23 cellular contexts compared by ENCODE assay signal in genomic region chr10:16360001-16360400, GRCh38.
"Had no signal": no experiment of that assay in that cellular context is flagged by ENCODE, and none has a peak within 500 bp of the region (broad histone marks: within the 10 kb centered on the region; RNA-seq: fewer than 3 reads in every experiment).

No MANE protein-coding gene starts in this region.

- H3K4me3 Mint-ChIP-seq: activated CD8-positive, alpha-beta T cell treated with anti-CD3 and anti-CD28 coated beads, Interleukin-2, amount 10 ng/mL, durations not matched to agents 7 days and 5 days; activated naive CD4-positive, alpha-beta T cell treated with anti-CD3 and anti-CD28 coated beads, Interleukin-2, amount 50 U/mL, for 24 hours; activated T-helper 1 cell treated with anti-CD3 and anti-CD28 coated beads, Interleukin-12 subunit alpha, Interleukin-12 subunit beta, Interleukin-2, Interleukin-4 antibody, amounts not matched to agents 30 ng/mL and 10 ng/mL and 1 ng/mL, durations not matched to agents 14 hours and 24 hours and 36 hours; dendritic cell treated with granulocyte-macrophage colony-stimulating factor and Interleukin-4, amounts not matched to agents 40 ng/mL and 50 ng/mL, for 4 days; mesothelial cell of epicardium; naive thymus-derived CD8-positive, alpha-beta T cell had no signal

- H3K4me1 Mint-ChIP-seq: activated naive CD4-positive, alpha-beta T cell treated with anti-CD3 and anti-CD28 coated beads, Interleukin-2, amount 50 U/mL, for 24 hours; mesothelial cell of epicardium; naive thymus-derived CD8-positive, alpha-beta T cell had no signal

- ATAC-seq: activated CD4-positive, CD25-positive, alpha-beta regulatory T cell treated with anti-CD3 and anti-CD28 coated beads, Interleukin-2, amount 50 U/mL, for 24 hours; activated CD8-positive, alpha-beta T cell treated with anti-CD3 and anti-CD28 coated beads, Interleukin-2, amount 10 ng/mL, durations not matched to agents 7 days and 5 days; body of pancreas; naive thymus-derived CD8-positive, alpha-beta T cell; upper lobe of right lung had no signal

- H3K27ac Mint-ChIP-seq: activated CD8-positive, alpha-beta T cell treated with anti-CD3 and anti-CD28 coated beads, Interleukin-2, amount 10 ng/mL, durations not matched to agents 7 days and 5 days; activated naive CD4-positive, alpha-beta T cell treated with anti-CD3 and anti-CD28 coated beads, Interleukin-2, amount 50 U/mL, for 24 hours; activated T-helper 1 cell treated with anti-CD3 and anti-CD28 coated beads, Interleukin-12 subunit alpha, Interleukin-12 subunit beta, Interleukin-2, Interleukin-4 antibody, amounts not matched to agents 30 ng/mL and 10 ng/mL and 1 ng/mL, durations not matched to agents 14 hours and 24 hours and 36 hours; dendritic cell treated with granulocyte-macrophage colony-stimulating factor and Interleukin-4, amounts not matched to agents 40 ng/mL and 50 ng/mL, for 4 days; mesothelial cell of epicardium; naive thymus-derived CD8-positive, alpha-beta T cell had no signal

- H3K36me3 Mint-ChIP-seq: activated naive CD4-positive, alpha-beta T cell treated with anti-CD3 and anti-CD28 coated beads, Interleukin-2, amount 50 U/mL, for 24 hours had no signal

- DNase-seq: activated CD4-positive, alpha-beta T cell treated with anti-CD3 and anti-CD28 coated beads, Interleukin-2, amount 50 U/mL, for 1 hour; activated CD8-positive, alpha-beta T cell treated with anti-CD3 and anti-CD28 coated beads, Interleukin-2, amount 10 ng/mL, durations not matched to agents 7 days and 5 days; activated gamma-delta T cell treated with Interleukin-2 at 50 U/mL for 16 hours; anterior cingulate cortex; body of pancreas; caudate nucleus; effector CD4-positive, alpha-beta T cell; erythroblast; foreskin melanocyte; kidney glomerular epithelial cell; left ventricle myocardium inferior; naive thymus-derived CD8-positive, alpha-beta T cell; sigmoid colon; stimulated activated CD4-positive, alpha-beta T cell treated with anti-CD3 and anti-CD28 coated beads, Interleukin-4, amount 100 ng/mL, for 1 hour; stimulated activated naive CD4-positive, alpha-beta T cell; upper lobe of right lung had no signal

- H3K4me3 ChIP-seq: body of pancreas, left ventricle myocardium inferior, sigmoid colon, thoracic aorta, upper lobe of right lung had no signal

- H3K9me3 Mint-ChIP-seq: activated naive CD4-positive, alpha-beta T cell treated with anti-CD3 and anti-CD28 coated beads, Interleukin-2, amount 50 U/mL, for 24 hours; activated T-helper 1 cell treated with anti-CD3 and anti-CD28 coated beads, Interleukin-12 subunit alpha, Interleukin-12 subunit beta, Interleukin-2, Interleukin-4 antibody, amounts not matched to agents 30 ng/mL and 10 ng/mL and 1 ng/mL, durations not matched to agents 14 hours and 24 hours and 36 hours had no signal

- H3K4me1 ChIP-seq: body of pancreas, left ventricle myocardium inferior, sigmoid colon, upper lobe of right lung had no signal

- H3K27me3 ChIP-seq: body of pancreas, sigmoid colon, upper lobe of right lung had no signal

- H3K36me3 ChIP-seq: left ventricle myocardium inferior, sigmoid colon, thoracic aorta, upper lobe of right lung had no signal

- H3K9me3 ChIP-seq: sigmoid colon, upper lobe of right lung had no signal

- H3K27ac ChIP-seq: body of pancreas, left ventricle myocardium inferior, sigmoid colon, thoracic aorta, upper lobe of right lung, VCaP had no signal

- H3K27me3 Mint-ChIP-seq: dendritic cell treated with granulocyte-macrophage colony-stimulating factor and Interleukin-4, amounts not matched to agents 40 ng/mL and 50 ng/mL, for 4 days had no signal
